ENCODE assay signal across 25 cellular contexts in genomic region chr1:211474426-211474825, GRCh38. TPM values are rescaled to one million over a fixed set of nuclear protein-coding genes. Genes with fewer than 3 reads are reported as not detected.
DNase-seq lines count a peak whose midpoint lies in the region; ATAC-seq and TF ChIP-seq lines count a peak whose summit lies in the region.
"Had no signal": no experiment of that assay in that cellular context is flagged by ENCODE, and none has a peak within 500 bp of the region (broad histone marks: within the 10 kb centered on the region; RNA-seq: fewer than 3 reads in every experiment).

No MANE protein-coding gene starts in this region.

- peaks cover 0 to 3% (median 0%) of the 10 kb centered on the region in 5 experiments for H3K9me3 Mint-ChIP-seq in brain
- no peaks in the 10 kb centered on the region for H3K9me3 Mint-ChIP-seq in activated naive CD8-positive, alpha-beta T cell treated with anti-CD3 and anti-CD28 coated beads, Interleukin-2, amount 50 U/mL, for 24 hours
- H3K9me3 Mint-ChIP-seq in CD4-positive, alpha-beta memory T cell: no peaks in the 10 kb centered on the region
- no peaks in the 10 kb centered on the region for H3K9me3 Mint-ChIP-seq in stimulated activated naive B cell treated with anti-CD40 and anti-IgM and Interleukin-4, amounts not matched to agents 10 μg/mL and 1 μg/mL and 100 μg/mL, for 72 hours
- H3K9me3 Mint-ChIP-seq: activated CD4-positive, alpha-beta memory T cell treated with anti-CD3 and anti-CD28 coated beads for 36 hours; CD4-positive, alpha-beta T cell; central memory CD8-positive, alpha-beta T cell; H9; nephron; T-helper 1 cell treated with Interleukin-12 subunit alpha and Interleukin-12 subunit beta and Interleukin-4 antibody, amounts not matched to agents 30 μg/mL and 1 μg/mL, for 36 hours had no signal

- H3K4me1 Mint-ChIP-seq in brain: peaks cover 15% of the 10 kb centered on the region
- H3K4me1 Mint-ChIP-seq in activated naive CD8-positive, alpha-beta T cell treated with anti-CD3 and anti-CD28 coated beads, Interleukin-2, amount 50 U/mL, for 24 hours: no peaks in the 10 kb centered on the region
- peaks cover 5 to 13% (median 9%) of the 10 kb centered on the region in 4 donors for H3K4me1 Mint-ChIP-seq in CD4-positive, alpha-beta memory T cell
- no peaks in the 10 kb centered on the region for H3K4me1 Mint-ChIP-seq in stimulated activated naive B cell treated with anti-CD40 and anti-IgM and Interleukin-4, amounts not matched to agents 10 μg/mL and 1 μg/mL and 100 μg/mL, for 72 hours
- H3K4me1 Mint-ChIP-seq: central memory CD8-positive, alpha-beta T cell had no signal

- no peak for TF ChIP-seq CTCF in C4-2B (conservative IDR thresholded peaks at IDR 0.05)
- TF ChIP-seq CTCF in brain (conservative IDR thresholded peaks at IDR 0.05): no peak

- H3K36me3 Mint-ChIP-seq in brain: no peaks in the 10 kb centered on the region
- H3K36me3 Mint-ChIP-seq in activated naive CD8-positive, alpha-beta T cell treated with anti-CD3 and anti-CD28 coated beads, Interleukin-2, amount 50 U/mL, for 24 hours (ENCODE audit: low read depth): no peaks in the 10 kb centered on the region
- no peaks in the 10 kb centered on the region for H3K36me3 Mint-ChIP-seq in CD4-positive, alpha-beta memory T cell
- no peaks in the 10 kb centered on the region for H3K36me3 Mint-ChIP-seq in stimulated activated naive B cell treated with anti-CD40 and anti-IgM and Interleukin-4, amounts not matched to agents 10 μg/mL and 1 μg/mL and 100 μg/mL, for 72 hours
- H3K36me3 Mint-ChIP-seq: activated CD4-positive, alpha-beta memory T cell treated with anti-CD3 and anti-CD28 coated beads for 36 hours had no signal

- DNase-seq in HEK293T (ENCODE audit: extremely low spot score) (peak; percentile 6), myocyte (ENCODE audit: low read depth) (peak; percentile 7)
- DNase-seq in activated naive CD8-positive, alpha-beta T cell treated with anti-CD3 and anti-CD28 coated beads, Interleukin-2, amount 50 U/mL, for 24 hours: no peak
- no peak for DNase-seq in activated CD4-positive, alpha-beta T cell treated with anti-CD3 and anti-CD28 coated beads for 48 hours
- DNase-seq in CD4-positive, alpha-beta memory T cell: no peak
- no peak for DNase-seq in stimulated activated naive B cell treated with anti-CD40 and anti-IgM and Interleukin-4, amounts not matched to agents 10 μg/mL and 1 μg/mL and 100 μg/mL, for 72 hours
- DNase-seq: activated CD4-positive, alpha-beta memory T cell treated with anti-CD3 and anti-CD28 coated beads for 36 hours; activated naive CD4-positive, alpha-beta T cell; aorta; CD4-positive, alpha-beta T cell; H9; kidney glomerular epithelial cell; midbrain; NCI-H1417; Peyer's patch; stimulated activated CD4-positive, alpha-beta T cell treated with anti-CD3 and anti-CD28 coated beads, Interleukin-2, amount 100 ng/mL, for 24 hours; stimulated activated naive CD4-positive, alpha-beta T cell had no signal

- intact Hi-C loops in CD4-positive, alpha-beta memory T cell (cut with micrococcal nuclease): loop anchor here (10.0 kb wide), 1 partner anchor 890 kb away; no protein-coding TSS in a partner anchor

- no peaks in the 10 kb centered on the region for H3K9me3 ChIP-seq in CD4-positive, alpha-beta memory T cell (ENCODE audit: control insufficient read depth in 1 of 2, low read length in 2 of 2)
- H3K9me3 ChIP-seq: Peyer's patch, upper lobe of left lung had no signal

- H3K27me3 ChIP-seq in CD4-positive, alpha-beta memory T cell (ENCODE audit: insufficient read depth, low read length): no peaks in the 10 kb centered on the region
- H3K27me3 ChIP-seq: Peyer's patch had no signal

- POLR2A ChIA-PET in HEK293T (lab: Yijun Ruan, JAX): no interaction called here
- POLR2A ChIA-PET in CD4-positive, alpha-beta memory T cell (lab: Charles Lee; ENCODE audit: partially characterized antibody): no interaction called here

- peak overlapping the region; percentile 48; the same call in 1 of the 2 replicates for H3K27ac ChIP-seq in C4-2B
- no peak overlapping the region for H3K27ac ChIP-seq in CD4-positive, alpha-beta memory T cell (ENCODE audit: low read depth, low read length)
- H3K27ac ChIP-seq: upper lobe of left lung had no signal

- H3K27ac Mint-ChIP-seq in brain: peak overlapping the region in 3 of 5 experiments; percentile 33 to 82 (median 51)
- no peak overlapping the region for H3K27ac Mint-ChIP-seq in activated naive CD8-positive, alpha-beta T cell treated with anti-CD3 and anti-CD28 coated beads, Interleukin-2, amount 50 U/mL, for 24 hours
- no peak overlapping the region for H3K27ac Mint-ChIP-seq in CD4-positive, alpha-beta memory T cell
- H3K27ac Mint-ChIP-seq in stimulated activated naive B cell treated with anti-CD40 and anti-IgM and Interleukin-4, amounts not matched to agents 10 μg/mL and 1 μg/mL and 100 μg/mL, for 72 hours: no peak overlapping the region
- H3K27ac Mint-ChIP-seq: activated CD4-positive, alpha-beta memory T cell treated with anti-CD3 and anti-CD28 coated beads for 36 hours; CD4-positive, alpha-beta T cell; H9; T-helper 1 cell treated with Interleukin-12 subunit alpha and Interleukin-12 subunit beta and Interleukin-4 antibody, amounts not matched to agents 30 μg/mL and 1 μg/mL, for 36 hours had no signal

- CTCF ChIA-PET in HEK293T (lab: Yijun Ruan, JAX): no interaction called here
- CTCF ChIA-PET in CD4-positive, alpha-beta memory T cell (lab: Charles Lee; ENCODE audit: partially characterized antibody): interaction anchor here (0.7 to 2.8 kb wide), 5 partner anchors 145 to 153 kb away, joined by 3 to 24 read pairs (median 3); partner anchors contain the start of gene TRAF5

- ATAC-seq in activated naive CD8-positive, alpha-beta T cell treated with anti-CD3 and anti-CD28 coated beads, Interleukin-2, amount 50 U/mL, for 24 hours: no peak
- no peak for ATAC-seq in stimulated activated naive B cell treated with anti-CD40 and anti-IgM and Interleukin-4, amounts not matched to agents 10 μg/mL and 1 μg/mL and 100 μg/mL, for 72 hours (replicated peaks)

- H3K4me3 ChIP-seq in CD4-positive, alpha-beta memory T cell (ENCODE audit: low read length in 2 of 2): no peak overlapping the region
- H3K4me3 ChIP-seq: Peyer's patch, upper lobe of left lung had no signal

- peaks cover 4% of the 10 kb centered on the region for H3K4me1 ChIP-seq in CD4-positive, alpha-beta memory T cell (ENCODE audit: insufficient read depth, low read length)
- H3K4me1 ChIP-seq: Peyer's patch had no signal

- no peaks in the 10 kb centered on the region for H3K36me3 ChIP-seq in CD4-positive, alpha-beta memory T cell (ENCODE audit: insufficient read depth, low read length)
- H3K36me3 ChIP-seq: Peyer's patch, upper lobe of left lung had no signal

- H3K4me3 Mint-ChIP-seq in brain: no peak overlapping the region
- no peak overlapping the region for H3K4me3 Mint-ChIP-seq in activated naive CD8-positive, alpha-beta T cell treated with anti-CD3 and anti-CD28 coated beads, Interleukin-2, amount 50 U/mL, for 24 hours
- no peak overlapping the region for H3K4me3 Mint-ChIP-seq in CD4-positive, alpha-beta memory T cell
- no peak overlapping the region for H3K4me3 Mint-ChIP-seq in stimulated activated naive B cell treated with anti-CD40 and anti-IgM and Interleukin-4, amounts not matched to agents 10 μg/mL and 1 μg/mL and 100 μg/mL, for 72 hours
- H3K4me3 Mint-ChIP-seq: activated CD4-positive, alpha-beta memory T cell treated with anti-CD3 and anti-CD28 coated beads for 36 hours; CD4-positive, alpha-beta T cell; central memory CD8-positive, alpha-beta T cell; H9; nephron; T-helper 1 cell treated with Interleukin-12 subunit alpha and Interleukin-12 subunit beta and Interleukin-4 antibody, amounts not matched to agents 30 μg/mL and 1 μg/mL, for 36 hours had no signal

- H3K27me3 Mint-ChIP-seq in brain: peaks cover 11% of the 10 kb centered on the region
- H3K27me3 Mint-ChIP-seq in activated naive CD8-positive, alpha-beta T cell treated with anti-CD3 and anti-CD28 coated beads, Interleukin-2, amount 50 U/mL, for 24 hours: peaks cover 11% of the 10 kb centered on the region
- peaks cover 7 to 11% of the 10 kb centered on the region in 2 donors for H3K27me3 Mint-ChIP-seq in CD4-positive, alpha-beta memory T cell
- peaks cover 13 to 35% of the 10 kb centered on the region in 2 donors for H3K27me3 Mint-ChIP-seq in stimulated activated naive B cell treated with anti-CD40 and anti-IgM and Interleukin-4, amounts not matched to agents 10 μg/mL and 1 μg/mL and 100 μg/mL, for 72 hours

TF ChIP-seq in HEK293T, 16 proteins besides CTCF, POLR2A, EP300 and RAD21:
- TF ChIP-seq FOXM1 (IDR thresholded peaks at IDR 0.05; ENCODE audit: borderline replicate concordance): no peak
- TF ChIP-seq NFRKB (IDR thresholded peaks at IDR 0.05): no peak
- no peak for TF ChIP-seq ELF4 (IDR thresholded peaks at IDR 0.05)
TF ChIP-seq in HEK293T: peak in this region for 0.

RNA-seq across cellular contexts. Expression of gene RD3, which starts 17.5 kb away (rescaled TPM):
- 1.4 TPM for polyA plus RNA-seq in brain (ENCODE audit: insufficient read depth, low read depth, low replicate concordance)
- total RNA-seq in myocyte: 0.52 and 0.56 TPM in 2 replicates
- polyA plus RNA-seq in myocyte (2012): 0.08 TPM
- total RNA-seq in CD4-positive, alpha-beta memory T cell: not detected
- polyA plus RNA-seq in CD4-positive, alpha-beta memory T cell: not detected
- total RNA-seq: activated CD4-positive, alpha-beta memory T cell treated with anti-CD3 and anti-CD28 coated beads for 36 hours; aorta; CD4-positive, alpha-beta T cell; glomerular endothelial cell; H9; SK-MEL-5 had no signal
- polyA plus RNA-seq: aorta had no signal

Comparison
In these comparisons a context has a peak if more than half of its experiments do, and no peak if none do; other contexts are left out.
1. DNase-seq: peak in HEK293T (single experiment) and myocyte (single experiment); none in activated naive CD8-positive, alpha-beta T cell treated with anti-CD3 and anti-CD28 coated beads, Interleukin-2, amount 50 U/mL, for 24 hours (single experiment), activated CD4-positive, alpha-beta T cell treated with anti-CD3 and anti-CD28 coated beads for 48 hours (single experiment), CD4-positive, alpha-beta memory T cell (0 of 5) and stimulated activated naive B cell treated with anti-CD40 and anti-IgM and Interleukin-4, amounts not matched to agents 10 μg/mL and 1 μg/mL and 100 μg/mL, for 72 hours (single experiment).
2. H3K27ac Mint-ChIP-seq: peak in brain (3 of 5); none in activated naive CD8-positive, alpha-beta T cell treated with anti-CD3 and anti-CD28 coated beads, Interleukin-2, amount 50 U/mL, for 24 hours (single experiment), CD4-positive, alpha-beta memory T cell (0 of 7) and stimulated activated naive B cell treated with anti-CD40 and anti-IgM and Interleukin-4, amounts not matched to agents 10 μg/mL and 1 μg/mL and 100 μg/mL, for 72 hours (single experiment).